15 cellular contexts compared by ENCODE assay signal in the genomic region with DNA sequence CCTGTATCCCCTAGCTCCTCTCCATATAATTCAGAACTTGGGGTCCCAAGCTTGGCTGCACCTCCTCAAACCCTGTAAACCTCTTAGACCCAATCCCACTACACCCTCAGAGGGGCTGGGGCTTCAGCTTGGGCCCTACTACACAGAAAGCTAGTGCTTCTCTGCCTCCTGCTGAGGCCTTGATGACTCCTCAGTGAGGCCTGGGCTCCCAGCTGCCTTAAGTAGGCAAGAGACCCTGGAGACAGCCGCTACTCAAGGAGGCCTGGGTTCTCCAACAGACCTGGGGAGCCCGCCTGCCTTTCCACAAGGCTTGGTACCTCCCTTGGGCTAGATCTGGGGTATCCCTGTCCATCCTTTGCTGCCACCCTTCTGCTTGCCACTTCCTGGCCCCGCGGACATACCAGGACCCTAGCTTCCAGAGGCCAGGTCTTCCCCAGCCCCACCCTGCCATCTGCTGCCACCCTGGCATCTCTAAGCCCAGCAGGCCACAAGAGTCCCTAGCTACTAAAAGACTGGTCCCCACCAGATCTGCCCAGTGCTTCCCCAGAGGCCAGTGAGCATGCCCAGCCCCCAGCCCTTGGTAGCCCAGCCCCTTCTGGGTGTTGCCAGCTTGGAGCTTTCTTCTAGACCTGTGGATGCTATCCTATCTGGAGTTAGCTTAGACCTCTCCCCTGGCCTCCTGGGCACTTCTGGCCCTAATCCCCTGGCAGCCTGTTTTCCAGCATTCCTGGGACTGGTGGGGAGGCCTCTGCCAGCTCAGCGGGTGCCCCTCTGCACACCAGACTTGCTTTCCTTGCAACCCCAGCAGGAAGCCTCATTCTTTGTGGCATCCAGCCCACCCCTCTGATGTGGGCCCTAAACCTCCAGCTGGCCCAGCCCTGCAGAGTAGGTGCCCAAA. TPM values are rescaled to one million over a fixed set of nuclear protein-coding genes. Genes with fewer than 3 reads are reported as not detected.
DNase-seq lines count a peak whose midpoint lies in the region; ATAC-seq, FAIRE-seq and TF ChIP-seq lines count a peak whose summit lies in the region.
"Had no signal": no experiment of that assay in that cellular context is flagged by ENCODE, and none has a peak within 500 bp of the region (broad histone marks: within the 10 kb centered on the region; RNA-seq: fewer than 3 reads in every experiment).

No MANE protein-coding gene starts in this region.

- no peaks in the 10 kb centered on the region for H3K9me3 ChIP-seq in A549
- H3K9me3 ChIP-seq in CD4-positive, alpha-beta memory T cell (ENCODE audit: control insufficient read depth in 1 of 2, low read length in 2 of 2), result no peaks in the 10 kb centered on the region
- no peaks in the 10 kb centered on the region for H3K9me3 ChIP-seq in ovary
- H3K9me3 ChIP-seq: sigmoid colon, SJSA1 had no signal

- no peaks in the 10 kb centered on the region for H3K27me3 Mint-ChIP-seq in CD4-positive, alpha-beta memory T cell
- H3K27me3 Mint-ChIP-seq: natural killer cell treated with Interleukin-12 subunit alpha and Interleukin-12 subunit beta and Interleukin-15 and Interleukin-18, amount 100 ng/mL, for 72 hours had no signal

- WGBS in A549 (ENCODE audit: missing lambda C conversion rate), result 90% methylated on average over 5 of the region's 5 CpGs
- WGBS in ovary, 3 donors, result 84 to 93% (median 88%) methylated on average over 5 of the region's 5 CpGs

- intact Hi-C loops in CD4-positive, alpha-beta memory T cell (cut with micrococcal nuclease), result no loop called here
- intact Hi-C loops in ovary (cut with DNase I), result no loop called here

- DNase-seq in A549 (ENCODE audit: low read depth in 1 of 2, low spot score in 1 of 2) (no peak), M059J (ENCODE audit: low read depth) (peak; percentile 32), amniotic epithelial cell (ENCODE audit: low read depth) (peak; percentile 9), ovary (no peak), urothelium cell line (ENCODE audit: low spot score) (no peak), NCI-H128 (lab: John Stamatoyannopoulos, UW; ENCODE audit: unreplicated experiment) (no peak)
- DNase-seq in CD4-positive, alpha-beta memory T cell, result no peak
- DNase-seq: activated CD4-positive, CD25-positive, alpha-beta regulatory T cell; activated T-cell treated with anti-CD3 and anti-CD28 coated beads, Interleukin-2, amount 50 U/mL, for 4 hours; left cardiac atrium; NCI-H526; sigmoid colon had no signal

- TF ChIP-seq CTCF in A549 (IDR thresholded peaks at IDR 0.05), result no peak
- no peak for TF ChIP-seq CTCF in ovary (IDR thresholded peaks at IDR 0.05)

- no peak overlapping the region for H3K4me2 ChIP-seq in A549

- TF ChIP-seq POLR2A in A549 (IDR thresholded peaks at IDR 0.05; ENCODE audit: low read length) (no peak), ovary (IDR thresholded peaks at IDR 0.05) (no peak)

- POLR2A ChIA-PET in A549 (lab: Yijun Ruan, JAX), result interaction anchor here (0.6 to 1.1 kb wide), 2 partner anchors 8 to 258 kb away, joined by 3 read pairs; a partner anchor contains a TSS
- POLR2A ChIA-PET in CD4-positive, alpha-beta memory T cell (lab: Charles Lee; ENCODE audit: partially characterized antibody), result interaction anchor here (1.1 to 1.7 kb wide), 3 partner anchors 14 to 172 kb away, joined by 3 to 6 read pairs (median 3); a partner anchor contains a TSS

- FAIRE-seq in A549 (lab: Jason Lieb, UNC) (no peak), urothelium cell line (lab: Jason Lieb, UNC) (no peak)

- ATAC-seq in A549, result peak; percentile 22 to 48; a peak in 4 of 6 replicates
- no peak for ATAC-seq in GM18511 (IDR thresholded peaks at IDR 0.05; ENCODE audit: unreplicated experiment)

- H3K27ac ChIP-seq in A549 (no peak overlapping the region), ovary (peak overlapping the region in 1 of 2 donors; percentile 30)
- no peak overlapping the region for H3K27ac ChIP-seq in CD4-positive, alpha-beta memory T cell (ENCODE audit: low read depth, low read length)
- H3K27ac ChIP-seq: sigmoid colon, SJSA1 had no signal

- peaks cover 0 to 23% of the 10 kb centered on the region in 2 donors for H3K36me3 Mint-ChIP-seq in CD4-positive, alpha-beta memory T cell
- H3K36me3 Mint-ChIP-seq: natural killer cell treated with Interleukin-12 subunit alpha and Interleukin-12 subunit beta and Interleukin-15 and Interleukin-18, amount 100 ng/mL, for 72 hours had no signal

- H3K4me3 Mint-ChIP-seq in CD4-positive, alpha-beta memory T cell, result no peak overlapping the region
- H3K4me3 Mint-ChIP-seq: activated T-cell treated with anti-CD3 and anti-CD28 coated beads, Interleukin-2, amount 50 U/mL, for 4 hours; natural killer cell treated with Interleukin-12 subunit alpha and Interleukin-12 subunit beta and Interleukin-15 and Interleukin-18, amount 100 ng/mL, for 72 hours had no signal

- H3K4me3 ChIP-seq in A549, result no peak overlapping the region
- H3K4me3 ChIP-seq in CD4-positive, alpha-beta memory T cell (ENCODE audit: low read length in 2 of 2), result no peak overlapping the region
- no peak overlapping the region for H3K4me3 ChIP-seq in ovary
- H3K4me3 ChIP-seq: sigmoid colon, SJSA1 had no signal

- peaks cover 20% of the 10 kb centered on the region for H3K36me3 ChIP-seq in CD4-positive, alpha-beta memory T cell (ENCODE audit: insufficient read depth, low read length)
- H3K36me3 ChIP-seq in ovary, result no peaks in the 10 kb centered on the region

- CTCF ChIA-PET in A549 (lab: Yijun Ruan, JAX), result interaction anchor here (0.9 to 15.6 kb wide), 9 partner anchors 9 to 188 kb away, joined by 3 to 324 read pairs (median 5); a partner anchor contains a TSS
- CTCF ChIA-PET in CD4-positive, alpha-beta memory T cell (lab: Charles Lee; ENCODE audit: partially characterized antibody), result interaction anchor here (2.0 kb wide), 1 partner anchor 11 kb away, joined by 5 read pairs; no protein-coding TSS in a partner anchor

- H3K4me1 Mint-ChIP-seq in CD4-positive, alpha-beta memory T cell, result peaks cover 2 to 8% (median 3%) of the 10 kb centered on the region in 4 donors

- peak overlapping the region in 4 of 7 donors; percentile 35 to 57 (median 47) for H3K27ac Mint-ChIP-seq in CD4-positive, alpha-beta memory T cell

- H3K9me3 Mint-ChIP-seq in CD4-positive, alpha-beta memory T cell, result no peaks in the 10 kb centered on the region
- H3K9me3 Mint-ChIP-seq: activated T-cell treated with anti-CD3 and anti-CD28 coated beads, Interleukin-2, amount 50 U/mL, for 4 hours; natural killer cell treated with Interleukin-12 subunit alpha and Interleukin-12 subunit beta and Interleukin-15 and Interleukin-18, amount 100 ng/mL, for 72 hours had no signal

- H3K4me1 ChIP-seq in A549 (no peaks in the 10 kb centered on the region), ovary (ENCODE audit: insufficient read depth) (no peaks in the 10 kb centered on the region)
- peaks cover 3% of the 10 kb centered on the region for H3K4me1 ChIP-seq in CD4-positive, alpha-beta memory T cell (ENCODE audit: insufficient read depth, low read length)
- H3K4me1 ChIP-seq: SJSA1 had no signal

- TF ChIP-seq RAD21 in A549 (conservative IDR thresholded peaks at IDR 0.05 in 1 of 2, IDR thresholded peaks at IDR 0.05 in 1 of 2), result no peak

- no peak for TF ChIP-seq EP300 in A549 (IDR thresholded peaks at IDR 0.05)
- TF ChIP-seq EP300 in ovary (IDR thresholded peaks at IDR 0.05), result no peak

- no peaks in the 10 kb centered on the region for H3K27me3 ChIP-seq in CD4-positive, alpha-beta memory T cell (ENCODE audit: insufficient read depth, low read length)
- no peaks in the 10 kb centered on the region for H3K27me3 ChIP-seq in ovary
- H3K27me3 ChIP-seq: sigmoid colon, SJSA1 had no signal

TF ChIP-seq in A549, 52 proteins besides CTCF, POLR2A, EP300 and RAD21:
- no peak for TF ChIP-seq ZFP36 (IDR thresholded peaks at IDR 0.05; ENCODE audit: borderline replicate concordance, partially characterized antibody)
- TF ChIP-seq, protein P1, sequence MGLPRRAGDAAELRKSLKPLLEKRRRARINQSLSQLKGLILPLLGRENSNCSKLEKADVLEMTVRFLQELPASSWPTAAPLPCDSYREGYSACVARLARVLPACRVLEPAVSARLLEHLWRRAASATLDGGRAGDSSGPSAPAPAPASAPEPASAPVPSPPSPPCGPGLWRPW (IDR thresholded peaks at IDR 0.05), result no peak
- TF ChIP-seq ZSCAN20 (CRISPR knock-in tag; IDR thresholded peaks at IDR 0.05), result no peak
- no peak for TF ChIP-seq FOXS1 (CRISPR knock-in tag; IDR thresholded peaks at IDR 0.05)
- TF ChIP-seq POLR2AphosphoS2 (conservative IDR thresholded peaks at IDR 0.05; ENCODE audit: low read length), result peak; percentile 10

RNA-seq across cellular contexts. Expression of a gene that starts 13.7 kb away (rescaled TPM):
- polyA plus RNA-seq in A549 (2011; rRNA removed) (5.7 and 8.8 TPM in 2 replicates), A549 (2017; fragmentation: RNase III; extraction: RNeasy Plus Mini Kit Qiagen cat#74134 plus additional on column Dnase treatment) (14.7 to 16.7 TPM (median 15.1 TPM) in 3 replicates), ovary (10 to 100 TPM in 1 of 2 donors, 1 to 10 TPM in 1; 4.8 to 19.5 TPM)
- polyA plus RNA-seq in A549 (2012; cell fraction: cytosol; rRNA removed), result 9.8 and 14.9 TPM in 2 replicates
- 23.5 and 28.0 TPM in 2 replicates for polyA plus RNA-seq in A549 (2012; cell fraction: nucleus; rRNA removed)
- 17.5 and 20.4 TPM in 2 replicates for polyA minus RNA-seq in A549 (2011; rRNA and poly(A)+ RNA removed)
- total RNA-seq in CD4-positive, alpha-beta memory T cell, result 10 to 100 TPM; 25.9 to 27.0 TPM
- 1 to 10 TPM in 1 of 2 donors, under 1 TPM in 1; 0.36 to 4.6 TPM for polyA plus RNA-seq in CD4-positive, alpha-beta memory T cell
- total RNA-seq in M059J (2014; rRNA removed; shearing (Covaris generic)), result 8.5 and 11.5 TPM in 2 replicates
- total RNA-seq in ovary, result 10 to 100 TPM; 16.8 to 66.1 (median 46.4) TPM

RNA-seq across cellular contexts. Expression of a gene that starts 42.8 kb away (rescaled TPM):
- polyA plus RNA-seq in A549 (2011; rRNA removed) (not detected in 2 replicates), A549 (2017; fragmentation: RNase III; extraction: RNeasy Plus Mini Kit Qiagen cat#74134 plus additional on column Dnase treatment) (not detected in 3 replicates), ovary (not detected)
- not detected in 2 replicates for polyA plus RNA-seq in A549 (2012; cell fraction: cytosol; rRNA removed)
- not detected in 2 replicates for polyA plus RNA-seq in A549 (2012; cell fraction: nucleus; rRNA removed)
- not detected in 2 replicates for polyA minus RNA-seq in A549 (2011; rRNA and poly(A)+ RNA removed)
- total RNA-seq in CD4-positive, alpha-beta memory T cell, result not detected
- not detected for polyA plus RNA-seq in CD4-positive, alpha-beta memory T cell
- total RNA-seq in M059J (2014; rRNA removed; shearing (Covaris generic)), result not detected in 2 replicates
- not detected for total RNA-seq in ovary
- total RNA-seq: activated T-cell treated with anti-CD3 and anti-CD28 coated beads, Interleukin-2, amount 50 U/mL, for 4 hours; left cardiac atrium; SJSA1 had no signal
- polyA plus RNA-seq: sigmoid colon had no signal

Comparison
In these comparisons a context has a peak if more than half of its experiments do, and no peak if none do; other contexts are left out.
1. DNase-seq: peak in M059J (single experiment) and amniotic epithelial cell (single experiment); none in A549 (0 of 2), CD4-positive, alpha-beta memory T cell (0 of 5), ovary (0 of 5), urothelium cell line (single experiment) and NCI-H128 (single experiment).